In genomic region chr7:1815051-1815481, GRCh38 we compare ENCODE assay signal across 17 cellular contexts.
DNase-seq lines count a peak whose midpoint lies in the region; ATAC-seq and TF ChIP-seq lines count a peak whose summit lies in the region.
"Had no signal": no experiment of that assay in that cellular context is flagged by ENCODE, and none has a peak within 500 bp of the region (broad histone marks: within the 10 kb centered on the region; RNA-seq: fewer than 3 reads in every experiment).

No MANE protein-coding gene starts in this region.

- TF ChIP-seq CTCF in lower leg skin (IDR thresholded peaks at IDR 0.05), result no peak
- no peak for TF ChIP-seq CTCF in coronary artery (IDR thresholded peaks at IDR 0.05)

- H3K4me1 ChIP-seq in BLaER1 treated with 17β-estradiol and CSF1 and Interleukin-3, amounts not matched to agents 10 nM and 100 nM, result peaks cover 42 to 88% (median 81%) of the 10 kb centered on the region in 10 experiments
- H3K4me1 ChIP-seq: body of pancreas, HAP-1 had no signal

- H3K9ac ChIP-seq in BLaER1 treated with 17β-estradiol and CSF1 and Interleukin-3, amounts not matched to agents 10 nM and 100 nM, result peak overlapping the region in 1 of 11 experiments; percentile 44; a peak in 1 of 22 replicates

- peaks cover 0 to 22% (median 7%) of the 10 kb centered on the region in 11 experiments; a peak in 8 of 22 replicates for H3K36me3 ChIP-seq in BLaER1 treated with 17β-estradiol and CSF1 and Interleukin-3, amounts not matched to agents 10 nM and 100 nM
- H3K36me3 ChIP-seq: HAP-1 had no signal

- H3K4me3 ChIP-seq in BLaER1 treated with 17β-estradiol and CSF1 and Interleukin-3, amounts not matched to agents 10 nM and 100 nM, result no peak overlapping the region
- no peak overlapping the region for H3K4me3 ChIP-seq in lower leg skin (ENCODE audit: low read depth, poor library complexity, severe bottlenecking)
- H3K4me3 ChIP-seq in coronary artery, result no peak overlapping the region
- H3K4me3 ChIP-seq: body of pancreas, HAP-1, lung had no signal

- H3K27me3 ChIP-seq in BLaER1 treated with 17β-estradiol and CSF1 and Interleukin-3, amounts not matched to agents 10 nM and 100 nM, result peaks cover 0 to 25% (median 0%) of the 10 kb centered on the region in 11 experiments; a peak in 6 of 22 replicates
- H3K27me3 ChIP-seq: body of pancreas had no signal

- TF ChIP-seq POLR2A in lower leg skin (IDR thresholded peaks at IDR 0.05), result no peak

- intact Hi-C loops in lower leg skin (cut with DNase I; ENCODE audit: low total_unique reads), result no loop called here

- 81% methylated on average over 7 to 17 of the region's 17 CpGs for WGBS in lower leg skin, 2 donors

- DNase-seq in M059J (ENCODE audit: low read depth) (peak; percentile 10), NCI-H82 treated with DMSO at 0.1 percent for 48 hours (lab: John Stamatoyannopoulos, UW; ENCODE audit: unreplicated experiment) (peak; percentile 39), lower leg skin (ENCODE audit: low spot score in 2 of 2) (peak; percentile 6 to 77), coronary artery (ENCODE audit: low spot score) (no peak)
- DNase-seq: activated CD4-positive, alpha-beta T cell treated with anti-CD3 and anti-CD28 coated beads for 1 hour; activated naive CD4-positive, alpha-beta T cell treated with anti-CD3 and anti-CD28 coated beads for 36 hours; body of pancreas; dermis blood vessel endothelial cell; erythroblast; GDM1; NCI-H187 treated with DMSO at 0.1 percent for 48 hours had no signal

- no peaks in the 10 kb centered on the region for H3K9me3 ChIP-seq in BLaER1 treated with 17β-estradiol and CSF1 and Interleukin-3, amounts not matched to agents 10 nM and 100 nM (replicated peaks in 1 of 11)
- H3K9me3 ChIP-seq: body of pancreas, HAP-1 had no signal

- H4K20me1 ChIP-seq in BLaER1 treated with 17β-estradiol and CSF1 and Interleukin-3, amounts not matched to agents 10 nM and 100 nM, result peaks cover 60 to 93% (median 80%) of the 10 kb centered on the region in 11 experiments

- peak overlapping the region in 3 of 11 experiments; percentile 21 to 38 (median 25); a peak in 2 of 22 replicates for H3K27ac ChIP-seq in BLaER1 treated with 17β-estradiol and CSF1 and Interleukin-3, amounts not matched to agents 10 nM and 100 nM
- H3K27ac ChIP-seq in coronary artery, result no peak overlapping the region
- H3K27ac ChIP-seq: body of pancreas had no signal

- peak overlapping the region in 9 of 11 experiments; percentile 35 to 93 (median 86); a peak in 17 of 22 replicates for H3K4me2 ChIP-seq in BLaER1 treated with 17β-estradiol and CSF1 and Interleukin-3, amounts not matched to agents 10 nM and 100 nM

- no peak for ATAC-seq in HG02970 (IDR thresholded peaks at IDR 0.05; ENCODE audit: low FRiP score, unreplicated experiment)
- no peak for ATAC-seq in GM21576 (IDR thresholded peaks at IDR 0.05; ENCODE audit: unreplicated experiment)
- no peak for ATAC-seq in HG02981 (IDR thresholded peaks at IDR 0.05; ENCODE audit: unreplicated experiment)
- ATAC-seq: body of pancreas had no signal
